33 cellular contexts compared by ENCODE assay signal in the genomic region with DNA sequence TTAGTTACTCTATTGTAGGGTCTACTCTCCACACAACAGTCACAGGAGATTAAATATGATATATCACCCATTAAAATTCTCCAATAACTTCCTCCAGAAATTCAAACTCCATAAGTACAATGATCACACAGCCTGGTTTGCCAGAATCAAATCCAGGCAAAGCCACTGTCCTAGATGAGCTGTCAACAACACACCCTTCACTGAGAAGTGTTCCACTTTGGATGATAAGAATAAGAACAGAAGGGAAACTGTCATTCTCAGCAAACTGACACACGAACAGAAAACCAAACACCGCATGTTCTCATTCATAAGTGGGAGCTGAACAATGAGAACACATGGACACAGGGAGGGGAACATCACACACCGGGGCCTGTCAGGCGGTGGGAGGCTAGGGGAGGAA.
"Had no signal": no experiment of that assay in that cellular context is flagged by ENCODE, and none has a peak within 500 bp of the region (broad histone marks: within the 10 kb centered on the region; RNA-seq: fewer than 3 reads in every experiment).

No MANE protein-coding gene starts in this region.

- H3K4me1 ChIP-seq: adrenal gland, body of pancreas, breast epithelium had no signal

- H3K27me3 ChIP-seq: adrenal gland, body of pancreas, brain microvascular endothelial cell had no signal

- H3K36me3 ChIP-seq: adrenal gland, brain microvascular endothelial cell, breast epithelium had no signal

- H3K4me3 ChIP-seq: adrenal gland, body of pancreas, breast epithelium had no signal

- ATAC-seq: activated CD8-positive, alpha-beta T cell treated with anti-CD3 and anti-CD28 coated beads for 36 hours; activated naive CD4-positive, alpha-beta T cell treated with anti-CD3 and anti-CD28 coated beads, Interleukin-2, amount 50 U/mL, for 72 hours; activated T-cell treated with anti-CD3 and anti-CD28 coated beads, Interleukin-2, amount 50 U/mL, for 4 hours; activated T-cell treated with anti-CD3 and anti-CD28 coated beads, Interleukin-2, amount 50 U/mL, for 72 hours; activated T-helper 17 cell treated with anti-CD3 and anti-CD28 coated beads, Interleukin-2, amount 50 U/mL, for 72 hours; body of pancreas had no signal

- DNase-seq: activated B cell treated with CpG ODN at 0.5 μM for 24 hours; activated CD4-positive, alpha-beta memory T cell treated with anti-CD3 and anti-CD28 coated beads for 36 hours; activated CD4-positive, alpha-beta T cell treated with anti-CD3 and anti-CD28 coated beads for 4 hours; activated CD4-positive, alpha-beta T cell treated with anti-CD3 and anti-CD28 coated beads, Interleukin-2, amount 10 ng/mL, durations not matched to agents 24 days and 14 days; activated CD4-positive, alpha-beta T cell treated with anti-CD3 and anti-CD28 coated beads, Interleukin-2, amount 50 U/mL, for 1 hour; activated CD4-positive, alpha-beta T cell treated with anti-CD3 and anti-CD28 coated beads, Interleukin-2, amount 50 U/mL, for 4 hours; activated CD4-positive, CD25-positive, alpha-beta regulatory T cell treated with anti-CD3 and anti-CD28 coated beads, Interleukin-2, amount 50 U/mL, for 72 hours; activated CD8-positive, alpha-beta memory T cell treated with anti-CD3 and anti-CD28 coated beads, Interleukin-2, amount 50 U/mL, for 4 hours; activated CD8-positive, alpha-beta T cell treated with anti-CD3 and anti-CD28 coated beads for 36 hours; activated effector memory CD4-positive, alpha-beta T cell treated with anti-CD3 and anti-CD28 coated beads, Interleukin-2, amount 50 U/mL, for 16 hours; activated gamma-delta T cell treated with Interleukin-2 at 50 U/mL for 16 hours; activated naive CD4-positive, alpha-beta T cell; activated naive CD4-positive, alpha-beta T cell treated with anti-CD3 and anti-CD28 coated beads for 36 hours; activated naive CD4-positive, alpha-beta T cell treated with anti-CD3 and anti-CD28 coated beads, Interleukin-2, amount 50 U/mL, for 16 hours; activated naive CD8-positive, alpha-beta T cell treated with anti-CD3 and anti-CD28 coated beads for 36 hours; activated T-cell treated with anti-CD3 and anti-CD28 coated beads for 4 hours; activated T-cell treated with anti-CD3 and anti-CD28 coated beads, Interleukin-2, amount 50 U/mL, for 1 hour; activated T-cell treated with anti-CD3 and anti-CD28 coated beads, Interleukin-2, amount 50 U/mL, for 4 hours; activated T-cell treated with anti-CD3 and anti-CD28 coated beads, Interleukin-2, amount 50 U/mL, for 72 hours; adrenal gland; amniotic stem cell; aorta; body of pancreas; brain microvascular endothelial cell; caudate nucleus; SW 1271; T-helper 1 cell; T-helper 2 cell; T-helper 9 cell had no signal

- H3K27ac ChIP-seq: adrenal gland, body of pancreas, brain microvascular endothelial cell, breast epithelium, VCaP had no signal

- H3K9me3 ChIP-seq: adrenal gland, body of pancreas, breast epithelium had no signal
